ENCODE assay signal across 9 cellular contexts in genomic region chr1:41322835-41323234, GRCh38. TPM values are rescaled to one million over a fixed set of nuclear protein-coding genes. Genes with fewer than 3 reads are reported as not detected.
DNase-seq lines count a peak whose midpoint lies in the region; ATAC-seq, FAIRE-seq and TF ChIP-seq lines count a peak whose summit lies in the region.
"Had no signal": no experiment of that assay in that cellular context is flagged by ENCODE, and none has a peak within 500 bp of the region (broad histone marks: within the 10 kb centered on the region; RNA-seq: fewer than 3 reads in every experiment).

No MANE protein-coding gene starts in this region.

- H3K27ac Mint-ChIP-seq in astrocyte (ENCODE audit: unreplicated experiment), result no peak overlapping the region
- H3K27ac Mint-ChIP-seq in stimulated activated naive B cell treated with anti-CD40 and anti-IgM and Interleukin-4, amounts not matched to agents 10 μg/mL and 1 μg/mL and 100 μg/mL, for 72 hours, result no peak overlapping the region

- H3K27me3 Mint-ChIP-seq in astrocyte (ENCODE audit: low read depth, unreplicated experiment), result peaks cover 52% of the 10 kb centered on the region
- H3K27me3 Mint-ChIP-seq in stimulated activated naive B cell treated with anti-CD40 and anti-IgM and Interleukin-4, amounts not matched to agents 10 μg/mL and 1 μg/mL and 100 μg/mL, for 72 hours, result peaks cover 6 to 8% of the 10 kb centered on the region in 2 donors

- H3K4me1 Mint-ChIP-seq in astrocyte (ENCODE audit: low read depth, unreplicated experiment), result peaks cover 14% of the 10 kb centered on the region
- H3K4me1 Mint-ChIP-seq in stimulated activated naive B cell treated with anti-CD40 and anti-IgM and Interleukin-4, amounts not matched to agents 10 μg/mL and 1 μg/mL and 100 μg/mL, for 72 hours, result no peaks in the 10 kb centered on the region

- no peaks in the 10 kb centered on the region for H3K27me3 ChIP-seq in BE2C
- H3K27me3 ChIP-seq in NT2/D1 (ENCODE audit: insufficient read depth, insufficient read length), result peaks cover 7% of the 10 kb centered on the region
- peaks cover 3% of the 10 kb centered on the region for H3K27me3 ChIP-seq in astrocyte (ENCODE audit: insufficient read depth, low read length)

- no peaks in the 10 kb centered on the region for H3K4me1 ChIP-seq in BE2C
- H3K4me1 ChIP-seq in NT2/D1 (ENCODE audit: insufficient read depth, insufficient read length), result peaks cover 15% of the 10 kb centered on the region
- no peaks in the 10 kb centered on the region for H3K4me1 ChIP-seq in astrocyte (ENCODE audit: insufficient read depth, low read length)

- H3K36me3 ChIP-seq in BE2C (no peaks in the 10 kb centered on the region), NT2/D1 (ENCODE audit: insufficient read depth, insufficient read length, low read length) (no peaks in the 10 kb centered on the region), astrocyte (ENCODE audit: insufficient read depth, low read length) (no peaks in the 10 kb centered on the region)

- DNase-seq in BE2C, result peak; percentile 54
- peak; percentile 69 for DNase-seq in GM20000 (ENCODE audit: low spot score)
- peak; percentile 43 for DNase-seq in NT2/D1 (ENCODE audit: low read depth, low spot score)
- DNase-seq in astrocyte (ENCODE audit: low read depth), result no peak
- peak; percentile 85 for DNase-seq in iPS-NIHi7 (ENCODE audit: extremely low spot score)
- DNase-seq in stimulated activated naive B cell treated with anti-CD40 and anti-IgM and Interleukin-4, amounts not matched to agents 10 μg/mL and 1 μg/mL and 100 μg/mL, for 72 hours, result no peak

- no peak overlapping the region for H3K4me2 ChIP-seq in astrocyte (ENCODE audit: low read length)

- TF ChIP-seq CTCF in BE2C (IDR thresholded peaks at IDR 0.05; ENCODE audit: low read depth, low read length) (peak; percentile 52), GM20000 (IDR thresholded peaks at IDR 0.05; ENCODE audit: extremely low read depth, missing control alignments) (no peak), astrocyte (IDR thresholded peaks at IDR 0.05; ENCODE audit: insufficient read depth, low read depth, low read length) (peak; percentile 25)

- no peaks in the 10 kb centered on the region for H3K36me3 Mint-ChIP-seq in astrocyte (ENCODE audit: low read depth, unreplicated experiment)
- H3K36me3 Mint-ChIP-seq in stimulated activated naive B cell treated with anti-CD40 and anti-IgM and Interleukin-4, amounts not matched to agents 10 μg/mL and 1 μg/mL and 100 μg/mL, for 72 hours, result no peaks in the 10 kb centered on the region

- H3K9ac ChIP-seq in NT2/D1 (ENCODE audit: insufficient read length, low read depth) (no peak overlapping the region), astrocyte (ENCODE audit: low read length) (no peak overlapping the region)

- peaks cover 3% of the 10 kb centered on the region for H3K9me3 Mint-ChIP-seq in astrocyte (ENCODE audit: unreplicated experiment)
- H3K9me3 Mint-ChIP-seq in stimulated activated naive B cell treated with anti-CD40 and anti-IgM and Interleukin-4, amounts not matched to agents 10 μg/mL and 1 μg/mL and 100 μg/mL, for 72 hours, result no peaks in the 10 kb centered on the region

- no peak overlapping the region for H3K4me3 Mint-ChIP-seq in astrocyte (ENCODE audit: unreplicated experiment)
- H3K4me3 Mint-ChIP-seq in stimulated activated naive B cell treated with anti-CD40 and anti-IgM and Interleukin-4, amounts not matched to agents 10 μg/mL and 1 μg/mL and 100 μg/mL, for 72 hours, result no peak overlapping the region

- no peak overlapping the region for H3K4me3 ChIP-seq in BE2C (ENCODE audit: low read depth, low read length)
- no peak overlapping the region for H3K4me3 ChIP-seq in NT2/D1 (ENCODE audit: insufficient read length, low read depth)
- H3K4me3 ChIP-seq in astrocyte (ENCODE audit: insufficient read depth, low read depth, low read length), result no peak overlapping the region

- peak; percentile 79 to 85 for ATAC-seq in stimulated activated naive B cell treated with anti-CD40 and anti-IgM and Interleukin-4, amounts not matched to agents 10 μg/mL and 1 μg/mL and 100 μg/mL, for 72 hours (replicated peaks)
- ATAC-seq in GM21360 (IDR thresholded peaks at IDR 0.05; ENCODE audit: unreplicated experiment), result no peak
- no peak for ATAC-seq in HG02973 (IDR thresholded peaks at IDR 0.05; ENCODE audit: unreplicated experiment)

- H3K79me2 ChIP-seq in astrocyte (ENCODE audit: insufficient read depth, low read length), result no peaks in the 10 kb centered on the region

- no peaks in the 10 kb centered on the region for H4K20me1 ChIP-seq in astrocyte (ENCODE audit: insufficient read depth, low read length)

- H3K27ac ChIP-seq in astrocyte (ENCODE audit: low read depth, low read length), result no peak overlapping the region
- H3K27ac ChIP-seq: epithelial cell of prostate had no signal

- FAIRE-seq in astrocyte (lab: Jason Lieb, UNC), result no peak

- no peak overlapping the region for H2AFZ ChIP-seq in astrocyte (ENCODE audit: low read depth, low read length)

- H3K9me3 ChIP-seq in BE2C (no peaks in the 10 kb centered on the region), NT2/D1 (ENCODE audit: insufficient read depth, low read length) (no peaks in the 10 kb centered on the region), astrocyte (ENCODE audit: insufficient read depth, low read depth, low read length) (no peaks in the 10 kb centered on the region)

RNA-seq across cellular contexts. Expression of gene FOXO6, which starts 38.4 kb away (rescaled TPM):
- polyA plus RNA-seq in BE2C (2012; ENCODE audit: insufficient read depth, insufficient read length, low read depth), result 29.1 TPM
- 1.2 TPM in 2 replicates for total RNA-seq in astrocyte

Comparison
In these comparisons a context has a peak if more than half of its experiments do, and no peak if none do; other contexts are left out.
1. DNase-seq: peak in BE2C (single experiment), GM20000 (single experiment), NT2/D1 (single experiment) and iPS-NIHi7 (single experiment); none in astrocyte (single experiment) and stimulated activated naive B cell treated with anti-CD40 and anti-IgM and Interleukin-4, amounts not matched to agents 10 μg/mL and 1 μg/mL and 100 μg/mL, for 72 hours (single experiment).
2. ATAC-seq: peak in stimulated activated naive B cell treated with anti-CD40 and anti-IgM and Interleukin-4, amounts not matched to agents 10 μg/mL and 1 μg/mL and 100 μg/mL, for 72 hours (2 of 2); none in GM21360 (single experiment) and HG02973 (single experiment).